Comparison of ENCODE assay signal across 9 cellular contexts in the genomic region with DNA sequence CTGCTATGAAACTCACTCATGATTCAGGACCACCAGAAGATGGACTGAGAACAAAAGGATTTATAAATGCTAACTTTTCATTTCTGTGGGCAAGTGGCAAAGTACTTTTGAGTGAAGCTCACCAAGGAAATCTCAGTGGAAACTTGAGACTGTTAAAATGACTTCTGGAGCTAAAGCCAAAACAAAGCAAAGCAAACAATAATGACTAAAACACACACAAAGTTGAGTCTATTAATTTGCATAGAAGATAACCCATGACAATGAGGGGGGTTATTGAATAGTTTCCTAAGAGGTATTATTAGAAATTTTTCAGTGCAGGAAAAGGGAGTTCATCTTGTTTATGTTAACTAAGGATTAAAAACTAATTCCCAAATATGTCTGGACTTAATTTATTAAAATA.
"Had no signal": no experiment of that assay in that cellular context is flagged by ENCODE, and none has a peak within 500 bp of the region (broad histone marks: within the 10 kb centered on the region; RNA-seq: fewer than 3 reads in every experiment).

No MANE protein-coding gene starts in this region.

- DNase-seq: GM23248, GOT3, H7, HFFc6 had no signal

- H3K36me3 Mint-ChIP-seq: IgD-negative memory B cell had no signal

- H3K9me3 ChIP-seq: HAP-1 had no signal

- ATAC-seq: HCT116, HepG2 had no signal

- H3K27me3 Mint-ChIP-seq: IgD-negative memory B cell had no signal

- H3K27ac Mint-ChIP-seq: HFFc6, IgD-negative memory B cell had no signal

- H3K4me3 Mint-ChIP-seq: HFFc6, IgD-negative memory B cell had no signal

- H3K4me1 Mint-ChIP-seq: IgD-negative memory B cell had no signal

- H3K36me3 ChIP-seq: HAP-1 had no signal

- H3K27ac ChIP-seq: GM23248, HL-60 had no signal

- H3K4me3 ChIP-seq: GM23248, HAP-1 had no signal

- H3K9ac ChIP-seq: GM23248 had no signal

- H2AFZ ChIP-seq: GM23248 had no signal

- H3K9me3 Mint-ChIP-seq: IgD-negative memory B cell had no signal
